ENCODE assay signal across 25 cellular contexts in genomic region chr4:21716526-21716925, GRCh38.
DNase-seq lines count a peak whose midpoint lies in the region; ATAC-seq, FAIRE-seq and TF ChIP-seq lines count a peak whose summit lies in the region.
"Had no signal": no experiment of that assay in that cellular context is flagged by ENCODE, and none has a peak within 500 bp of the region (broad histone marks: within the 10 kb centered on the region; RNA-seq: fewer than 3 reads in every experiment).

No MANE protein-coding gene starts in this region.

- H3K4me2 ChIP-seq in A549 (no peak overlapping the region), smooth muscle cell (no peak overlapping the region)
- H3K4me2 ChIP-seq: BLaER1 had no signal

- DNase-seq in A549 (ENCODE audit: low read depth in 1 of 2, low spot score in 1 of 2) (no peak), epithelial cell of proximal tubule (ENCODE audit: low read depth) (peak; percentile 45), kidney tubule cell (ENCODE audit: low spot score) (peak; percentile 65), smooth muscle cell (lab: John Stamatoyannopoulos, UW; ENCODE audit: unreplicated experiment) (no peak), vagina (ENCODE audit: extremely low spot score in 2 of 2) (no peak), coronary artery (ENCODE audit: low spot score) (no peak)
- DNase-seq: ACHN; BE2C; C1 segment of cervical spinal cord; CD4-positive, alpha-beta memory T cell; CD4-positive, CD25-positive, alpha-beta regulatory T cell; CD8-positive, alpha-beta memory T cell; COR-L47; DMS 273 treated with DMSO at 0.1 percent for 48 hours; DMS153; DMS53; DMS79; DND-41; EL; GDM1 had no signal

- no peaks in the 10 kb centered on the region for H3F3A ChIP-seq in smooth muscle cell (ENCODE audit: low read depth)

- WGBS in A549 (ENCODE audit: missing lambda C conversion rate): 14% methylated on average over 6 of the region's 6 CpGs
- 76% methylated on average over 6 of the region's 6 CpGs for WGBS in smooth muscle cell (ENCODE audit: low lambda C conversion rate)

- no peaks in the 10 kb centered on the region for H3K4me1 ChIP-seq in A549
- H3K4me1 ChIP-seq in smooth muscle cell (ENCODE audit: low read depth): no peaks in the 10 kb centered on the region
- H3K4me1 ChIP-seq in vagina: no peaks in the 10 kb centered on the region
- H3K4me1 ChIP-seq: BLaER1 had no signal

- no peak for ATAC-seq in A549
- ATAC-seq: GM12878 had no signal

- no peak overlapping the region for H3K27ac ChIP-seq in A549
- H3K27ac ChIP-seq in smooth muscle cell (ENCODE audit: low read depth): no peak overlapping the region
- H3K27ac ChIP-seq in vagina: no peak overlapping the region
- H3K27ac ChIP-seq in coronary artery: no peak overlapping the region
- H3K27ac ChIP-seq: 22Rv1, BLaER1 had no signal

- no peak overlapping the region for H2AFZ ChIP-seq in smooth muscle cell (ENCODE audit: low read depth)

- no peaks in the 10 kb centered on the region for H3K9me3 ChIP-seq in A549
- no peaks in the 10 kb centered on the region for H3K9me3 ChIP-seq in smooth muscle cell (replicated peaks; ENCODE audit: low read depth)
- H3K9me3 ChIP-seq in vagina: no peaks in the 10 kb centered on the region
- H3K9me3 ChIP-seq: BLaER1 had no signal

- no peaks in the 10 kb centered on the region for H4K20me1 ChIP-seq in smooth muscle cell (ENCODE audit: low read depth)
- H4K20me1 ChIP-seq: BLaER1 had no signal

- no peak for TF ChIP-seq EP300 in A549 (IDR thresholded peaks at IDR 0.05)

- TF ChIP-seq RAD21 in A549 (conservative IDR thresholded peaks at IDR 0.05 in 1 of 2, IDR thresholded peaks at IDR 0.05 in 1 of 2): no peak

- TF ChIP-seq POLR2A in A549 (IDR thresholded peaks at IDR 0.05; ENCODE audit: low read length) (no peak), vagina (IDR thresholded peaks at IDR 0.05) (no peak)

- FAIRE-seq in A549 (lab: Jason Lieb, UNC): no peak
- FAIRE-seq: GM12878, GM12892, GM18507 had no signal

- no peak for TF ChIP-seq CTCF in A549 (IDR thresholded peaks at IDR 0.05)
- no peak for TF ChIP-seq CTCF in epithelial cell of proximal tubule (conservative IDR thresholded peaks at IDR 0.05; ENCODE audit: low read depth, low read length)
- no peak for TF ChIP-seq CTCF in smooth muscle cell (IDR thresholded peaks at IDR 0.05; ENCODE audit: borderline replicate concordance, insufficient read depth, poor library complexity, severe bottlenecking)
- no peak for TF ChIP-seq CTCF in vagina (IDR thresholded peaks at IDR 0.05)
- no peak for TF ChIP-seq CTCF in coronary artery (IDR thresholded peaks at IDR 0.05)

- CTCF ChIA-PET in A549 (lab: Yijun Ruan, JAX): no interaction called here

- POLR2A ChIA-PET in A549 (lab: Yijun Ruan, JAX): no interaction called here

- H3K27me3 ChIP-seq in smooth muscle cell (ENCODE audit: low read depth) (no peaks in the 10 kb centered on the region), vagina (no peaks in the 10 kb centered on the region)
- H3K27me3 ChIP-seq: BE2C, BLaER1 had no signal

- no peaks in the 10 kb centered on the region for H3K36me3 ChIP-seq in smooth muscle cell (ENCODE audit: low read depth)
- no peaks in the 10 kb centered on the region for H3K36me3 ChIP-seq in vagina
- H3K36me3 ChIP-seq: BE2C, BLaER1 had no signal

- H3K4me3 ChIP-seq in A549: no peak overlapping the region
- no peak overlapping the region for H3K4me3 ChIP-seq in epithelial cell of proximal tubule (ENCODE audit: low read depth, low read length)
- H3K4me3 ChIP-seq in smooth muscle cell: no peak overlapping the region
- H3K4me3 ChIP-seq in vagina: no peak overlapping the region
- no peak overlapping the region for H3K4me3 ChIP-seq in coronary artery
- H3K4me3 ChIP-seq: BLaER1, GM12878 had no signal

- intact Hi-C loops in vagina (cut with DNase I): no loop called here

- H3K79me2 ChIP-seq in smooth muscle cell (ENCODE audit: low read depth): no peaks in the 10 kb centered on the region

- H3K9ac ChIP-seq in smooth muscle cell (ENCODE audit: low read depth): no peak overlapping the region
- H3K9ac ChIP-seq: BLaER1 had no signal

TF ChIP-seq in A549, 52 proteins besides CTCF, POLR2A, EP300 and RAD21:
- TF ChIP-seq ZNF302 (CRISPR knock-in tag; IDR thresholded peaks at IDR 0.05) (no peak), PBX3 (IDR thresholded peaks at IDR 0.05) (no peak), FOSL2 (IDR thresholded peaks at IDR 0.05) (no peak), FOSL2 (CRISPR knock-in tag; IDR thresholded peaks at IDR 0.05) (0 out of 2 replicates have a peak, but pooled peaks have one; percentile 11), EHF (CRISPR knock-in tag; IDR thresholded peaks at IDR 0.05) (no peak)

Comparison
In these comparisons a context has a peak if more than half of its experiments do, and no peak if none do; other contexts are left out.
1. DNase-seq: peak in epithelial cell of proximal tubule (single experiment) and kidney tubule cell (single experiment); none in A549 (0 of 2), smooth muscle cell (single experiment), vagina (0 of 2) and coronary artery (single experiment).